ENCODE assay signal across 1 cellular context in the genomic region with DNA sequence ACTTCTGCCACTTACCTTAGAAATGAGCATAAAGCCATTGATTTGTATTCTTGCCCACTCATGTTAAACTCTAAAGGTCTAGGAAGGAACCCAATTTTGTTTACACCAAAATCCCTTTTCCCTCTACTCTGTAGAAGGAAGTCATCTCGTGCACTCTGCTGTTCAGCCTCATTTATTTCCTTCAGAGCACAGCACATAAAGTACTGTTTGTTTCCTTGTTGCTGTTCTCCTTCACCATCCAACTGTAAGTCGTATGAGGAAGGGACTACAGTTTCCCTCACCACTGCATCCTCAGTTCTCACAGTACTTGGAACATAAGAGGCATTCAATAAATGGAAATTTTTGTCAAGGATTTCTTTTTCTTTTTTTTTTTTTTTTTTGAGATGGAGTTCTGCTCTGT.
TF ChIP-seq lines count a peak whose summit lies in the region.

No MANE protein-coding gene starts in this region.

TF ChIP-seq in K562, 482 proteins besides CTCF, POLR2A, EP300 and RAD21 (continued from another document):
- TF ChIP-seq, protein P1, sequence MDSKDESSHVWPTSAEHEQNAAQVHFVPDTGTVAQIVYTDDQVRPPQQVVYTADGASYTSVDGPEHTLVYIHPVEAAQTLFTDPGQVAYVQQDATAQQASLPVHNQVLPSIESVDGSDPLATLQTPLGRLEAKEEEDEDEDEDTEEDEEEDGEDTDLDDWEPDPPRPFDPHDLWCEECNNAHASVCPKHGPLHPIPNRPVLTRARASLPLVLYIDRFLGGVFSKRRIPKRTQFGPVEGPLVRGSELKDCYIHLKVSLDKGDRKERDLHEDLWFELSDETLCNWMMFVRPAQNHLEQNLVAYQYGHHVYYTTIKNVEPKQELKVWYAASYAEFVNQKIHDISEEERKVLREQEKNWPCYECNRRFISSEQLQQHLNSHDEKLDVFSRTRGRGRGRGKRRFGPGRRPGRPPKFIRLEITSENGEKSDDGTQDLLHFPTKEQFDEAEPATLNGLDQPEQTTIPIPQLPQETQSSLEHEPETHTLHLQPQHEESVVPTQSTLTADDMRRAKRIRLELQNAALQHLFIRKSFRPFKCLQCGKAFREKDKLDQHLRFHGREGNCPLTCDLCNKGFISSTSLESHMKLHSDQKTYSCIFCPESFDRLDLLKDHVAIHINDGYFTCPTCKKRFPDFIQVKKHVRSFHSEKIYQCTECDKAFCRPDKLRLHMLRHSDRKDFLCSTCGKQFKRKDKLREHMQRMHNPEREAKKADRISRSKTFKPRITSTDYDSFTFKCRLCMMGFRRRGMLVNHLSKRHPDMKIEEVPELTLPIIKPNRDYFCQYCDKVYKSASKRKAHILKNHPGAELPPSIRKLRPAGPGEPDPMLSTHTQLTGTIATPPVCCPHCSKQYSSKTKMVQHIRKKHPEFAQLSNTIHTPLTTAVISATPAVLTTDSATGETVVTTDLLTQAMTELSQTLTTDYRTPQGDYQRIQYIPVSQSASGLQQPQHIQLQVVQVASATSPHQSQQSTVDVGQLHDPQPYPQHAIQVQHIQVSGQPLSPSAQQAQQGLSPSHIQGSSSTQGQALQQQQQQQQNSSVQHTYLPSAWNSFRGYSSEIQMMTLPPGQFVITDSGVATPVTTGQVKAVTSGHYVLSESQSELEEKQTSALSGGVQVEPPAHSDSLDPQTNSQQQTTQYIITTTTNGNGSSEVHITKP (IDR thresholded peaks at IDR 0.05; ENCODE audit: partially characterized antibody): peak; percentile 30
- no peak for TF ChIP-seq ZC3H11A (IDR thresholded peaks at IDR 0.05; ENCODE audit: low read depth, low read length)
